ENCODE assay signal across 25 cellular contexts in genomic region chr20:62536731-62537401, GRCh38.
DNase-seq lines count a peak whose midpoint lies in the region; ATAC-seq and TF ChIP-seq lines count a peak whose summit lies in the region.
"Had no signal": no experiment of that assay in that cellular context is flagged by ENCODE, and none has a peak within 500 bp of the region (broad histone marks: within the 10 kb centered on the region; RNA-seq: fewer than 3 reads in every experiment).

No MANE protein-coding gene starts in this region.

- H3K9me3 ChIP-seq in heart left ventricle (no peaks in the 10 kb centered on the region), osteoblast (ENCODE audit: low read depth, low read length) (no peaks in the 10 kb centered on the region)
- H3K9me3 ChIP-seq: lower lobe of right lung, pancreas, upper lobe of right lung had no signal

- H3K4me1 ChIP-seq in heart left ventricle (peaks cover 0 to 24% (median 5%) of the 10 kb centered on the region in 12 donors), osteoblast (ENCODE audit: insufficient read depth, low read length) (no peaks in the 10 kb centered on the region)
- H3K4me1 ChIP-seq: lower lobe of right lung, pancreas, upper lobe of right lung had no signal

- peaks cover 0 to 10% (median 0%) of the 10 kb centered on the region in 9 donors for H3K27me3 ChIP-seq in heart left ventricle
- H3K27me3 ChIP-seq in osteoblast (ENCODE audit: insufficient read depth, low read length) = peaks cover 21% of the 10 kb centered on the region
- H3K27me3 ChIP-seq: pancreas had no signal

- no peak overlapping the region for H3K4me2 ChIP-seq in osteoblast (ENCODE audit: insufficient read depth, low read length)

- H3K4me3 ChIP-seq in heart left ventricle (no peak overlapping the region), osteoblast (ENCODE audit: insufficient read depth, low read length) (no peak overlapping the region)
- H3K4me3 ChIP-seq: lower lobe of right lung, pancreas, skin epidermis, upper lobe of right lung had no signal

- peak overlapping the region in 11 of 12 donors; percentile 44 to 88 (median 79) for H3K27ac ChIP-seq in heart left ventricle
- no peak overlapping the region for H3K27ac ChIP-seq in osteoblast (ENCODE audit: low read depth, low read length)
- H3K27ac ChIP-seq: C4-2B, lower lobe of right lung, pancreas, skin epidermis, upper lobe of right lung had no signal

- TF ChIP-seq POLR2A in heart left ventricle (IDR thresholded peaks at IDR 0.05) = no peak

- peak; percentile 57 to 81 (median 70) for ATAC-seq in heart left ventricle
- ATAC-seq: lower lobe of right lung; naive thymus-derived CD4-positive, alpha-beta T cell; pancreas; upper lobe of right lung had no signal

- DNase-seq in AG08396 (ENCODE audit: low spot score) (peak; percentile 68), HUDEP-2 (lab: John Stamatoyannopoulos, UW; ENCODE audit: unreplicated experiment in 76 of 76) (peak in 45 of 76 experiments; percentile 13 to 67 (median 35)), heart left ventricle (peak in 3 of 5 donors; percentile 61 to 80 (median 78)), osteoblast (ENCODE audit: insufficient read length, low spot score, missing footprints) (peak; percentile 99), putamen (ENCODE audit: low spot score) (no peak), DMS114 treated with DMSO at 0.1 percent for 48 hours (lab: John Stamatoyannopoulos, UW; ENCODE audit: unreplicated experiment) (no peak), 8988T (no peak), HEK293T (ENCODE audit: extremely low spot score) (no peak)
- DNase-seq: ACHN; activated B cell treated with CpG ODN at 0.5 μM for 24 hours; activated CD4-positive, alpha-beta memory T cell treated with anti-CD3 and anti-CD28 coated beads for 36 hours; activated T-cell treated with anti-CD3 and anti-CD28 coated beads for 4 hours; caudate nucleus; DMS 273 treated with DMSO at 0.1 percent for 48 hours; Karpas-422; lower lobe of right lung; naive thymus-derived CD4-positive, alpha-beta T cell; NCI-H1105 treated with DMSO at 0.1 percent for 48 hours; NCI-H2107; NCI-H524; pancreas; stimulated activated CD4-positive, alpha-beta T cell treated with anti-CD3 and anti-CD28 coated beads, Interleukin-4, amount 100 ng/mL, for 1 hour; upper lobe of right lung had no signal

- 45 to 66% (median 64%) methylated on average over 11 to 19 of the region's 19 CpGs for WGBS in heart left ventricle, 4 donors

- no peaks in the 10 kb centered on the region for H4K20me1 ChIP-seq in osteoblast (ENCODE audit: insufficient read depth, low read length)

- POLR2A ChIA-PET in HEK293T (lab: Yijun Ruan, JAX) = no interaction called here

- H3K79me2 ChIP-seq in osteoblast (ENCODE audit: insufficient read depth, low read length) = no peaks in the 10 kb centered on the region

- CTCF ChIA-PET in HEK293T (lab: Yijun Ruan, JAX) = no interaction called here

- intact Hi-C loops in heart left ventricle (cut with DNase I) = no loop called here

- no peak overlapping the region for H2AFZ ChIP-seq in osteoblast (ENCODE audit: low read length)

- H3K36me3 ChIP-seq in heart left ventricle (no peaks in the 10 kb centered on the region), osteoblast (ENCODE audit: insufficient read depth, low read length) (no peaks in the 10 kb centered on the region)
- H3K36me3 ChIP-seq: lower lobe of right lung, pancreas, upper lobe of right lung had no signal

- TF ChIP-seq CTCF in heart left ventricle (IDR thresholded peaks at IDR 0.05) (no peak), osteoblast (IDR thresholded peaks at IDR 0.05; ENCODE audit: extremely low read depth, low read depth, low read length) (no peak)

TF ChIP-seq in HEK293T, 16 proteins besides CTCF, POLR2A, EP300 and RAD21:
- TF ChIP-seq L3MBTL2 (conservative IDR thresholded peaks at IDR 0.05) (no peak), FOXK2 (IDR thresholded peaks at IDR 0.05) (no peak), FOXM1 (IDR thresholded peaks at IDR 0.05; ENCODE audit: borderline replicate concordance) (no peak), SUZ12 (IDR thresholded peaks at IDR 0.05) (no peak), TARDBP (IDR thresholded peaks at IDR 0.05) (no peak)

Comparison
In these comparisons a context has a peak if more than half of its experiments do, and no peak if none do; other contexts are left out.
1. DNase-seq: peak in AG08396 (single experiment), HUDEP-2 (45 of 76), heart left ventricle (3 of 5) and osteoblast (single experiment); none in putamen (single experiment), DMS114 treated with DMSO at 0.1 percent for 48 hours (single experiment), 8988T (single experiment) and HEK293T (single experiment).